Comparison of ENCODE assay signal across 8 cellular contexts in the genomic region with DNA sequence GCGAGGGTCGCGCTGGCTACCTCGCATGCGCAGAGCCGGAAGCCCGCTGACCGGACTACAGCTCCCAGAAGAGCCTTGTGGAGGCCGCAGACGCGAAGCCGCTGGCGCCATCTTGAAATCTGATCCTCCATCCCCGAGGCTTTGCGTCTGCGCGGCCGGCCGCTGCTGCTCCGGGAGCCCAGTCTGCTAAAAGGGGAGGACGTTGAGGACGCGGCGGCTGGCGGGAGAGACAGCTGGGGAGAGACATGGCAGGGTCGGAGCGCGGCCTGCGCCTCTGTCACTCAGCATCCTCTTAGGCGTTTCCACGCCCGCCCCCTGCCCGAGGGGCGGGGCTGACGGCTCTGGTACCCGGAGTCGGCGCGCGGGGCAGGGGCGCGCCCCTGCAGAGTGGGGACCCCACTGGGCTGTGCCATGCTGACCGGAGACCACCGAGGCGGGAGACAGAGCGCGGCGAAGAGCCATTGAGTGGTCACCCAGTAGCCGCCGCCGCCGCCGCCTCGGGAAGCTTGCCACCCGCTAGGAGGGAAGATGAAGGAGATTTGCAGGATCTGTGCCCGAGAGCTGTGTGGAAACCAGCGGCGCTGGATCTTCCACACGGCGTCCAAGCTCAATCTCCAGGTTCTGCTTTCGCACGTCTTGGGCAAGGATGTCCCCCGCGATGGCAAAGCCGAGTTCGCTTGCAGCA.
DNase-seq lines count a peak whose midpoint lies in the region; ATAC-seq and TF ChIP-seq lines count a peak whose summit lies in the region.
"Not testable (repeated sequence)": the region's sequence is repeated elsewhere in the genome, so short reads cannot be mapped to it uniquely, and the experiment has no call there.

No MANE protein-coding gene starts in this region.

- TF ChIP-seq CTCF in neutrophil (IDR thresholded peaks at IDR 0.05), result not testable (repeated sequence)

- peaks cover 12% of the 10 kb centered on the region for H3K27me3 ChIP-seq in neutrophil

- not testable (repeated sequence) for H3K4me1 ChIP-seq in ES-I3 (ENCODE audit: insufficient read depth, low read length)
- peaks cover 4 to 10% of the 10 kb centered on the region in 2 experiments for H3K4me1 ChIP-seq in neutrophil (ENCODE audit: control insufficient read depth in 1 of 2, insufficient read depth in 1 of 2, low read depth in 1 of 2, low read length in 1 of 2)

- peak overlapping the region; percentile 73 for H3K27ac ChIP-seq in angular gyrus (ENCODE audit: low read depth, low read length)
- not testable (repeated sequence) for H3K27ac ChIP-seq in neutrophil

- ATAC-seq in GM21717 (IDR thresholded peaks at IDR 0.05; ENCODE audit: unreplicated experiment), result peak; percentile 76
- peak; percentile 55 for ATAC-seq in HG03457 (IDR thresholded peaks at IDR 0.05; ENCODE audit: unreplicated experiment)

- H3K9me3 ChIP-seq in ES-I3 (ENCODE audit: control insufficient read depth, insufficient read depth, low read length); neutrophil: not testable (repeated sequence)

- intact Hi-C loops in cardiac septum (cut with DNase I), result not testable (repeated sequence)

- peak overlapping the region; percentile 57 to 59 for H3K4me3 ChIP-seq in neutrophil (ENCODE audit: low read depth in 1 of 2, low read length in 1 of 2)

- peak overlapping the region; percentile 71; the same call in 1 of the 2 replicates for H3K9ac ChIP-seq in ES-I3 (ENCODE audit: low read depth, low read length)

- not testable (repeated sequence) for H3K36me3 ChIP-seq in ES-I3 (ENCODE audit: insufficient read depth, low read length); neutrophil

- DNase-seq in activated CD4-positive, CD25-positive, alpha-beta regulatory T cell treated with anti-CD3 and anti-CD28 coated beads, Interleukin-2, amount 50 U/mL, for 16 hours (ENCODE audit: low read depth, low spot score), result peak; percentile 41
- DNase-seq in cardiac septum (ENCODE audit: low spot score), result peak; percentile 85
- DNase-seq in stimulated activated CD8-positive, alpha-beta memory T cell treated with anti-CD3 and anti-CD28 coated beads, Interleukin-4, amount 100 ng/mL, for 24 hours (ENCODE audit: low read depth), result peak; percentile 55
